Comparison of ENCODE assay signal across 2 cellular contexts in the genomic region with DNA sequence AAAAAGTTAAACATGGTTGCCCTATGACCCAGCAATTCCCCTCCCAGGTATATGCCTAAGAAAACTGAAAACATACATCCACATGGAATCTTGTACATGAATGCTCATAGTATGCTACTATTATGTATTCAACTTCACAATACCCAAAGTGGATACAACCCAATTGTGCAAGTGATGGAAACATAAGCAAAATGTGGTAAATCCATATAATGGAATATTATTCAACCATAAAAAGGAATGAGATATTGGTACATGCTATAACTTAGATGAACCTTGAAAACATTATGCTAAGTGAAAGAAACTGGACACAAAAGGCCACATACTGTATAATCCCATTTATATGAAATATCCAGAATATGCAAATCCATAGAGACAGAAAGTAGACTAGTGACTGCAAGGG.
A peak's percentile ranks its signal among the peaks of the same experiment; 100 is the strongest.
TF ChIP-seq lines count a peak whose summit lies in the region.

No MANE protein-coding gene starts in this region.

TF ChIP-seq in SK-N-SH treated with all-trans-retinoic acid at 6 μM for 48 hours, 23 proteins besides CTCF, POLR2A, EP300 and RAD21 (continued from another document):
- TF ChIP-seq CSRNP3 (CRISPR knock-in tag; IDR thresholded peaks at IDR 0.05) = no peak

TF ChIP-seq in HEK293, 187 proteins besides CTCF, POLR2A, EP300 and RAD21 (continued from another document):
- TF ChIP-seq ZNF580 (tag by site-specific recombination; IDR thresholded peaks at IDR 0.05) (0 out of 2 replicates have a peak, but pooled peaks have one; percentile 10), ZNF416 (tag by site-specific recombination; IDR thresholded peaks at IDR 0.05) (no peak)
- TF ChIP-seq, protein P1, sequence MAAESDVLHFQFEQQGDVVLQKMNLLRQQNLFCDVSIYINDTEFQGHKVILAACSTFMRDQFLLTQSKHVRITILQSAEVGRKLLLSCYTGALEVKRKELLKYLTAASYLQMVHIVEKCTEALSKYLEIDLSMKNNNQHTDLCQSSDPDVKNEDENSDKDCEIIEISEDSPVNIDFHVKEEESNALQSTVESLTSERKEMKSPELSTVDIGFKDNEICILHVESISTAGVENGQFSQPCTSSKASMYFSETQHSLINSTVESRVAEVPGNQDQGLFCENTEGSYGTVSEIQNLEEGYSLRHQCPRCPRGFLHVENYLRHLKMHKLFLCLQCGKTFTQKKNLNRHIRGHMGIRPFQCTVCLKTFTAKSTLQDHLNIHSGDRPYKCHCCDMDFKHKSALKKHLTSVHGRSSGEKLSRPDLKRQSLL (tag by site-specific recombination; IDR thresholded peaks at IDR 0.05) = no peak
